15 cellular contexts compared by ENCODE assay signal in the genomic region with DNA sequence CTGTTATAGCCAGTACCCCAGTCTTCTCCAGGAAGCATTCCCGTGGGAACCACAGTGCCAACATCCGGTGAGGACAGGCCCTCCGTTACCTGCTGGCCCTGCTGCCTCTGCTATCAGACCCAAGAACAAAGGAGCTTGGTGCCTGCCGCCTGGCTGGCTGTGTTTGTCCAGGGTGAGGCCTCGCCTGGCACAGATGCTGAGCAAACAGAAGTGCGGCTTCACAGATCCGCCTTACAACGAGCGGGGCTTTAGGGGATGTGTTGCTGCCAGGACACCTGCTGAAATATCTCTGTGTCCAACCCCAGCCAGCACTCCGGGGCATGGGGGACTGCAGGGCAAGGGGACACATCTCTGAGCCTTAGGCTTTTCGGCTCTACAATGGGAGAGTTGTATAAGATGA. TPM values are rescaled to one million over a fixed set of nuclear protein-coding genes. Genes with fewer than 3 reads are reported as not detected.
DNase-seq lines count a peak whose midpoint lies in the region; TF ChIP-seq lines count a peak whose summit lies in the region.
"Had no signal": no experiment of that assay in that cellular context is flagged by ENCODE, and none has a peak within 500 bp of the region (broad histone marks: within the 10 kb centered on the region; RNA-seq: fewer than 3 reads in every experiment).

No MANE protein-coding gene starts in this region.

- no peak overlapping the region for H3K27ac Mint-ChIP-seq in neural progenitor cell
- H3K27ac Mint-ChIP-seq: HFFc6 had no signal

- peaks cover 64% of the 10 kb centered on the region for H3K27me3 ChIP-seq in neural progenitor cell

- no peaks in the 10 kb centered on the region for H3K79me2 ChIP-seq in neural progenitor cell (ENCODE audit: low read depth)

- H3F3A ChIP-seq in neural progenitor cell (ENCODE audit: low read depth), result peaks cover 31% of the 10 kb centered on the region

- H3K27ac ChIP-seq in neural progenitor cell, result no peak overlapping the region
- H3K27ac ChIP-seq: RWPE1 had no signal

- no peaks in the 10 kb centered on the region for H3K36me3 ChIP-seq in neural progenitor cell

- no peaks in the 10 kb centered on the region for H3K9me3 Mint-ChIP-seq in neural progenitor cell
- H3K9me3 Mint-ChIP-seq: HFFc6 had no signal

- DNase-seq in DMS153 treated with DMSO at 0.1 percent for 48 hours (lab: John Stamatoyannopoulos, UW; ENCODE audit: unreplicated experiment) (peak; percentile 92), NCI-H2029 treated with DMSO at 0.1 percent for 48 hours (lab: John Stamatoyannopoulos, UW) (peak; percentile 72), RPMI8226 (peak; percentile 60), neural progenitor cell (ENCODE audit: low spot score) (no peak), iPS-NIHi7 (ENCODE audit: extremely low spot score) (no peak), AML-193 (lab: John Stamatoyannopoulos, UW) (no peak), cortex of kidney (lab: John Stamatoyannopoulos, UW) (no peak), NCI-H226 (no peak)
- DNase-seq: activated CD4-positive, alpha-beta T cell treated with anti-CD3 and anti-CD28 coated beads for 48 hours; activated T-cell treated with anti-CD3 and anti-CD28 coated beads, Interleukin-2, amount 50 U/mL, for 1 hour; erythroblast; HFFc6; islet precursor cell; stimulated activated CD4-positive, alpha-beta T cell treated with anti-CD3 and anti-CD28 coated beads, Interleukin-12 subunit alpha, Interleukin-12 subunit beta, amount 100 ng/mL, for 4 hours had no signal

- H2AFZ ChIP-seq in neural progenitor cell (replicated peaks), result no peak overlapping the region

- H3K9me3 ChIP-seq in neural progenitor cell (ENCODE audit: low read depth), result no peaks in the 10 kb centered on the region

- H3K36me3 Mint-ChIP-seq in neural progenitor cell, result no peaks in the 10 kb centered on the region

- no peak overlapping the region for H3K4me3 ChIP-seq in neural progenitor cell

- H3K4me1 ChIP-seq in neural progenitor cell, result peaks cover 44% of the 10 kb centered on the region

- H3K4me2 ChIP-seq in neural progenitor cell, result peak overlapping the region; percentile 64

- no peak for TF ChIP-seq CTCF in neural progenitor cell (IDR thresholded peaks at IDR 0.05)

- H3K9ac ChIP-seq in neural progenitor cell, result no peak overlapping the region

- H3K27me3 Mint-ChIP-seq in neural progenitor cell (ENCODE audit: insufficient read depth, low read depth), result peaks cover 26% of the 10 kb centered on the region

- H3K4me1 Mint-ChIP-seq in neural progenitor cell, result peaks cover 31% of the 10 kb centered on the region

- H4K20me1 ChIP-seq in neural progenitor cell (ENCODE audit: low read depth), result peaks cover 21% of the 10 kb centered on the region

- H3K4me3 Mint-ChIP-seq in neural progenitor cell, result peak overlapping the region; percentile 48
- H3K4me3 Mint-ChIP-seq: HFFc6 had no signal

RNA-seq across cellular contexts. Expression of a gene that starts 2.2 kb away (rescaled TPM):
- 2.3 and 3.6 TPM in 2 replicates for total RNA-seq in neural progenitor cell (ENCODE audit: low replicate concordance)

Comparison
In these comparisons a context has a peak if more than half of its experiments do, and no peak if none do; other contexts are left out.
1. DNase-seq: peak in DMS153 treated with DMSO at 0.1 percent for 48 hours (single experiment), NCI-H2029 treated with DMSO at 0.1 percent for 48 hours (single experiment) and RPMI8226 (single experiment); none in neural progenitor cell (single experiment), iPS-NIHi7 (single experiment), AML-193 (0 of 2), cortex of kidney (single experiment) and NCI-H226 (single experiment).